Comparison of ENCODE assay signal across 10 cellular contexts in genomic region chr14:59343585-59343984, GRCh38.
DNase-seq lines count a peak whose midpoint lies in the region; ATAC-seq and TF ChIP-seq lines count a peak whose summit lies in the region.
"Had no signal": no experiment of that assay in that cellular context is flagged by ENCODE, and none has a peak within 500 bp of the region (broad histone marks: within the 10 kb centered on the region; RNA-seq: fewer than 3 reads in every experiment).

No MANE protein-coding gene starts in this region.

- H3K27me3 Mint-ChIP-seq in nephron progenitor cell (ENCODE audit: low read depth, poor library complexity) (no peaks in the 10 kb centered on the region), immature natural killer cell (ENCODE audit: low read depth in 3 of 3) (no peaks in the 10 kb centered on the region)

- DNase-seq in DMS79 (lab: John Stamatoyannopoulos, UW) (peak; percentile 93), NCI-H2107 (lab: John Stamatoyannopoulos, UW) (peak; percentile 39), epithelial cell of esophagus (ENCODE audit: low read depth) (peak; percentile 13), nephron progenitor cell (no peak), immature natural killer cell (no peak)
- DNase-seq: dermis blood vessel endothelial cell, NCI-H1436 had no signal

- no peak for TF ChIP-seq CTCF in epithelial cell of esophagus (IDR thresholded peaks at IDR 0.05; ENCODE audit: insufficient read depth, low read depth, low read length, missing control alignments)
- no peak for TF ChIP-seq CTCF in nephron progenitor cell (IDR thresholded peaks at IDR 0.05)

- peaks cover 63% of the 10 kb centered on the region for H3K4me1 Mint-ChIP-seq in nephron progenitor cell
- no peaks in the 10 kb centered on the region for H3K4me1 Mint-ChIP-seq in immature natural killer cell

- H3K4me3 ChIP-seq in epithelial cell of esophagus (ENCODE audit: low read length): no peak overlapping the region

- no peak for ATAC-seq in HG03175 (IDR thresholded peaks at IDR 0.05; ENCODE audit: unreplicated experiment)
- ATAC-seq in GM18498 (IDR thresholded peaks at IDR 0.05; ENCODE audit: unreplicated experiment): no peak
- ATAC-seq in GM19397 (IDR thresholded peaks at IDR 0.05; ENCODE audit: unreplicated experiment): no peak

- no peaks in the 10 kb centered on the region for H3K9me3 Mint-ChIP-seq in nephron progenitor cell
- no peaks in the 10 kb centered on the region for H3K9me3 Mint-ChIP-seq in immature natural killer cell

- H3K4me3 Mint-ChIP-seq in nephron progenitor cell (no peak overlapping the region), immature natural killer cell (no peak overlapping the region)

- H3K27ac Mint-ChIP-seq in nephron progenitor cell (peak overlapping the region; percentile 78), immature natural killer cell (no peak overlapping the region)

- H3K36me3 Mint-ChIP-seq in nephron progenitor cell (ENCODE audit: low read depth) (peaks cover 35% of the 10 kb centered on the region), immature natural killer cell (peaks cover 26 to 53% (median 44%) of the 10 kb centered on the region in 3 donors)

Comparison
In these comparisons a context has a peak if more than half of its experiments do, and no peak if none do; other contexts are left out.
1. DNase-seq: peak in DMS79 (single experiment), NCI-H2107 (single experiment) and epithelial cell of esophagus (single experiment); none in nephron progenitor cell (single experiment) and immature natural killer cell (0 of 3).